ENCODE assay signal across 1 cellular context in the genomic region with DNA sequence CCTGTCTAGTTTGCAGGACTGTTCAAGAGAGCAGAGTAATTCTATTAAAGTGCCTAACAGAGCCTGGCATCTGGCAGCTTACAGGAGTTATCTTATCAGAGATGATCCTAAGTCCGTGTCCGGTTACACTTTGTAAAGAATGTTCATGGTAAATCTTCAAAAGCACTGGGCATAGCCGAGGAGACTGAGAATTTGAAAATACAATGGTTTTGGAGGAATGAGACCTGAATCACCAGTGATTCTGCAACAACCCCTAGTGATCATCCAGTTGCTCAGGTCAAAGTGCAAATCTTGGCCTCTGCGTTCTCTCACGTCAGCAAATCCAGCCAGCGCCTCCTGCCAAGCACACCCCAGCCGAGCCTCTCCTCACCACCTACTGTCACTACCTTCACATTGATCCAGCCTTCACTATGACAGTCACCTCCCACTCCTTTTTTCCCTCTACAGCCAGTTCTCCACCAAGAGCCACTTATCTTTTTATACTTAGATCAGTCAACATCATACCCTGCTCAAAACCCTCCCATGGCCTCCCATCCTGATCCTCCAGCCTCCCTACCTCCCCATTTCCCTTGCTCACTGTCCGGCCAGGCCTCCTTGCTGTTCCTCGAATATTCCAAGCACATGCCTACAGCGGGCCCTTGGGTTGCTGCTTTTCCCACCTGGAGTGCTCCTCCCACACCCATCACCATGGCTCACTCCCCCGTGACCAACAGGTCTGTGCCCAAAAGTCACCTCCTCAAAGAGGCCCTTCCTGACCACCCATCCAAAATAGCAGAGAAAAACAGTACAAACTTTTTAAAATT.
TF ChIP-seq lines count a peak whose summit lies in the region.

No MANE protein-coding gene starts in this region.

TF ChIP-seq in HepG2, 621 proteins besides CTCF, POLR2A, EP300 and RAD21 (continued from another document and continues in another):
- TF ChIP-seq TBP (CRISPR knock-in tag; IDR thresholded peaks at IDR 0.05): no peak
- TF ChIP-seq ZNF720 (CRISPR knock-in tag; IDR thresholded peaks at IDR 0.05): no peak
- no peak for TF ChIP-seq MTF2 (CRISPR knock-in tag; IDR thresholded peaks at IDR 0.05; ENCODE audit: borderline replicate concordance)
- no peak for TF ChIP-seq ZNF891 (CRISPR knock-in tag; IDR thresholded peaks at IDR 0.05)
- TF ChIP-seq, protein P1, sequence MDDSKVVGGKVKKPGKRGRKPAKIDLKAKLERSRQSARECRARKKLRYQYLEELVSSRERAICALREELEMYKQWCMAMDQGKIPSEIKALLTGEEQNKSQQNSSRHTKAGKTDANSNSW (CRISPR knock-in tag; IDR thresholded peaks at IDR 0.05; ENCODE audit: borderline replicate concordance): no peak
- TF ChIP-seq ZNF746 (CRISPR knock-in tag; IDR thresholded peaks at IDR 0.05): peak; percentile 50
- TF ChIP-seq HOXA5 (CRISPR knock-in tag; IDR thresholded peaks at IDR 0.05): no peak
- no peak for TF ChIP-seq TIGD3 (CRISPR knock-in tag; IDR thresholded peaks at IDR 0.05; ENCODE audit: borderline replicate concordance)
- TF ChIP-seq, protein P2, sequence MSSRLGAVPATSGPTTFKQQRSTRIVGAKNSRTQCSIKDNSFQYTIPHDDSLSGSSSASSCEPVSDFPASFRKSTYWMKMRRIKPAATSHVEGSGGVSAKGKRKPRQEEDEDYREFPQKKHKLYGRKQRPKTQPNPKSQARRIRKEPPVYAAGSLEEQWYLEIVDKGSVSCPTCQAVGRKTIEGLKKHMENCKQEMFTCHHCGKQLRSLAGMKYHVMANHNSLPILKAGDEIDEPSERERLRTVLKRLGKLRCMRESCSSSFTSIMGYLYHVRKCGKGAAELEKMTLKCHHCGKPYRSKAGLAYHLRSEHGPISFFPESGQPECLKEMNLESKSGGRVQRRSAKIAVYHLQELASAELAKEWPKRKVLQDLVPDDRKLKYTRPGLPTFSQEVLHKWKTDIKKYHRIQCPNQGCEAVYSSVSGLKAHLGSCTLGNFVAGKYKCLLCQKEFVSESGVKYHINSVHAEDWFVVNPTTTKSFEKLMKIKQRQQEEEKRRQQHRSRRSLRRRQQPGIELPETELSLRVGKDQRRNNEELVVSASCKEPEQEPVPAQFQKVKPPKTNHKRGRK (CRISPR knock-in tag; IDR thresholded peaks at IDR 0.05): no peak
- TF ChIP-seq SKI (IDR thresholded peaks at IDR 0.05; ENCODE audit: partially characterized antibody): no peak
- no peak for TF ChIP-seq RBM39 (IDR thresholded peaks at IDR 0.05; ENCODE audit: low read depth, low read length, poor library complexity, severe bottlenecking)
- TF ChIP-seq PCBP1 (IDR thresholded peaks at IDR 0.05; ENCODE audit: borderline replicate concordance, low read depth, low read length): no peak
- peak; percentile 69 for TF ChIP-seq PHF5A (CRISPR knock-in tag; IDR thresholded peaks at IDR 0.05; ENCODE audit: low read depth, unreplicated experiment)
- no peak for TF ChIP-seq RAD51 (IDR thresholded peaks at IDR 0.05; ENCODE audit: borderline replicate concordance)
- peak; percentile 62; the same call in 1 of the 2 replicates for TF ChIP-seq SAFB2 (CRISPR knock-in tag; IDR thresholded peaks at IDR 0.05; ENCODE audit: borderline replicate concordance, low read depth)
- peak; percentile 66 for TF ChIP-seq ASH2L (IDR thresholded peaks at IDR 0.05; ENCODE audit: insufficient read length, low read depth, low read length)
- no peak for TF ChIP-seq ZNF615 (CRISPR knock-in tag; IDR thresholded peaks at IDR 0.05; ENCODE audit: borderline replicate concordance)
- no peak for TF ChIP-seq ZNF562 (CRISPR knock-in tag; IDR thresholded peaks at IDR 0.05; ENCODE audit: borderline replicate concordance)
- no peak for TF ChIP-seq DNMT3B (CRISPR knock-in tag; conservative IDR thresholded peaks at IDR 0.05)
- peak; percentile 49; the same call in 1 of the 2 replicates for TF ChIP-seq ZNF567 (CRISPR knock-in tag; IDR thresholded peaks at IDR 0.05; ENCODE audit: borderline replicate concordance)
- no peak for TF ChIP-seq JARID2 (CRISPR knock-in tag; IDR thresholded peaks at IDR 0.05; ENCODE audit: insufficient replicate concordance)
- TF ChIP-seq ZNF639 (CRISPR knock-in tag; conservative IDR thresholded peaks at IDR 0.05): no peak
- no peak for TF ChIP-seq SRSF4 (IDR thresholded peaks at IDR 0.05; ENCODE audit: low read depth, low read length, poor library complexity, severe bottlenecking)
- peak; percentile 94 for TF ChIP-seq RCOR2 (CRISPR knock-in tag; IDR thresholded peaks at IDR 0.05)
- TF ChIP-seq U2AF1 (optimal IDR thresholded peaks at IDR 0.05; ENCODE audit: low read depth, low read length): no peak
- TF ChIP-seq ZXDC (CRISPR knock-in tag; IDR thresholded peaks at IDR 0.05): no peak
- TF ChIP-seq, protein P3, sequence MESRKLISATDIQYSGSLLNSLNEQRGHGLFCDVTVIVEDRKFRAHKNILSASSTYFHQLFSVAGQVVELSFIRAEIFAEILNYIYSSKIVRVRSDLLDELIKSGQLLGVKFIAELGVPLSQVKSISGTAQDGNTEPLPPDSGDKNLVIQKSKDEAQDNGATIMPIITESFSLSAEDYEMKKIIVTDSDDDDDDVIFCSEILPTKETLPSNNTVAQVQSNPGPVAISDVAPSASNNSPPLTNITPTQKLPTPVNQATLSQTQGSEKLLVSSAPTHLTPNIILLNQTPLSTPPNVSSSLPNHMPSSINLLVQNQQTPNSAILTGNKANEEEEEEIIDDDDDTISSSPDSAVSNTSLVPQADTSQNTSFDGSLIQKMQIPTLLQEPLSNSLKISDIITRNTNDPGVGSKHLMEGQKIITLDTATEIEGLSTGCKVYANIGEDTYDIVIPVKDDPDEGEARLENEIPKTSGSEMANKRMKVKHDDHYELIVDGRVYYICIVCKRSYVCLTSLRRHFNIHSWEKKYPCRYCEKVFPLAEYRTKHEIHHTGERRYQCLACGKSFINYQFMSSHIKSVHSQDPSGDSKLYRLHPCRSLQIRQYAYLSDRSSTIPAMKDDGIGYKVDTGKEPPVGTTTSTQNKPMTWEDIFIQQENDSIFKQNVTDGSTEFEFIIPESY (CRISPR knock-in tag; IDR thresholded peaks at IDR 0.05): no peak
- no peak; the same call in 1 of the 2 replicates for TF ChIP-seq ZNF24 (IDR thresholded peaks at IDR 0.05)
- TF ChIP-seq CEBPZ (IDR thresholded peaks at IDR 0.05; ENCODE audit: low read length): no peak
- peak; percentile 69; the same call in 1 of the 2 replicates for TF ChIP-seq AKAP8 (CRISPR knock-in tag; IDR thresholded peaks at IDR 0.05)
- TF ChIP-seq, protein P4, sequence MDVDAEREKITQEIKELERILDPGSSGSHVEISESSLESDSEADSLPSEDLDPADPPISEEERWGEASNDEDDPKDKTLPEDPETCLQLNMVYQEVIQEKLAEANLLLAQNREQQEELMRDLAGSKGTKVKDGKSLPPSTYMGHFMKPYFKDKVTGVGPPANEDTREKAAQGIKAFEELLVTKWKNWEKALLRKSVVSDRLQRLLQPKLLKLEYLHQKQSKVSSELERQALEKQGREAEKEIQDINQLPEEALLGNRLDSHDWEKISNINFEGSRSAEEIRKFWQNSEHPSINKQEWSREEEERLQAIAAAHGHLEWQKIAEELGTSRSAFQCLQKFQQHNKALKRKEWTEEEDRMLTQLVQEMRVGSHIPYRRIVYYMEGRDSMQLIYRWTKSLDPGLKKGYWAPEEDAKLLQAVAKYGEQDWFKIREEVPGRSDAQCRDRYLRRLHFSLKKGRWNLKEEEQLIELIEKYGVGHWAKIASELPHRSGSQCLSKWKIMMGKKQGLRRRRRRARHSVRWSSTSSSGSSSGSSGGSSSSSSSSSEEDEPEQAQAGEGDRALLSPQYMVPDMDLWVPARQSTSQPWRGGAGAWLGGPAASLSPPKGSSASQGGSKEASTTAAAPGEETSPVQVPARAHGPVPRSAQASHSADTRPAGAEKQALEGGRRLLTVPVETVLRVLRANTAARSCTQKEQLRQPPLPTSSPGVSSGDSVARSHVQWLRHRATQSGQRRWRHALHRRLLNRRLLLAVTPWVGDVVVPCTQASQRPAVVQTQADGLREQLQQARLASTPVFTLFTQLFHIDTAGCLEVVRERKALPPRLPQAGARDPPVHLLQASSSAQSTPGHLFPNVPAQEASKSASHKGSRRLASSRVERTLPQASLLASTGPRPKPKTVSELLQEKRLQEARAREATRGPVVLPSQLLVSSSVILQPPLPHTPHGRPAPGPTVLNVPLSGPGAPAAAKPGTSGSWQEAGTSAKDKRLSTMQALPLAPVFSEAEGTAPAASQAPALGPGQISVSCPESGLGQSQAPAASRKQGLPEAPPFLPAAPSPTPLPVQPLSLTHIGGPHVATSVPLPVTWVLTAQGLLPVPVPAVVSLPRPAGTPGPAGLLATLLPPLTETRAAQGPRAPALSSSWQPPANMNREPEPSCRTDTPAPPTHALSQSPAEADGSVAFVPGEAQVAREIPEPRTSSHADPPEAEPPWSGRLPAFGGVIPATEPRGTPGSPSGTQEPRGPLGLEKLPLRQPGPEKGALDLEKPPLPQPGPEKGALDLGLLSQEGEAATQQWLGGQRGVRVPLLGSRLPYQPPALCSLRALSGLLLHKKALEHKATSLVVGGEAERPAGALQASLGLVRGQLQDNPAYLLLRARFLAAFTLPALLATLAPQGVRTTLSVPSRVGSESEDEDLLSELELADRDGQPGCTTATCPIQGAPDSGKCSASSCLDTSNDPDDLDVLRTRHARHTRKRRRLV (CRISPR knock-in tag; IDR thresholded peaks at IDR 0.05): no peak
- no peak for TF ChIP-seq GATAD1 (CRISPR knock-in tag; IDR thresholded peaks at IDR 0.05)
- no peak for TF ChIP-seq ZNF563 (CRISPR knock-in tag; IDR thresholded peaks at IDR 0.05)
- TF ChIP-seq, protein P5, sequence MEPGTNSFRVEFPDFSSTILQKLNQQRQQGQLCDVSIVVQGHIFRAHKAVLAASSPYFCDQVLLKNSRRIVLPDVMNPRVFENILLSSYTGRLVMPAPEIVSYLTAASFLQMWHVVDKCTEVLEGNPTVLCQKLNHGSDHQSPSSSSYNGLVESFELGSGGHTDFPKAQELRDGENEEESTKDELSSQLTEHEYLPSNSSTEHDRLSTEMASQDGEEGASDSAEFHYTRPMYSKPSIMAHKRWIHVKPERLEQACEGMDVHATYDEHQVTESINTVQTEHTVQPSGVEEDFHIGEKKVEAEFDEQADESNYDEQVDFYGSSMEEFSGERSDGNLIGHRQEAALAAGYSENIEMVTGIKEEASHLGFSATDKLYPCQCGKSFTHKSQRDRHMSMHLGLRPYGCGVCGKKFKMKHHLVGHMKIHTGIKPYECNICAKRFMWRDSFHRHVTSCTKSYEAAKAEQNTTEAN (CRISPR knock-in tag; conservative IDR thresholded peaks at IDR 0.05): 0 out of 2 replicates have a peak, but pooled peaks have one; percentile 42
- no peak for TF ChIP-seq SP1 (IDR thresholded peaks at IDR 0.05)
- no peak for TF ChIP-seq SP1 (CRISPR knock-in tag; IDR thresholded peaks at IDR 0.05)
- no peak for TF ChIP-seq EZH2 (conservative IDR thresholded peaks at IDR 0.05; ENCODE audit: low read depth, low read length)
